In genomic region chr17:52233176-52233575, GRCh38 we compare ENCODE assay signal across 27 cellular contexts.
"Had no signal": no experiment of that assay in that cellular context is flagged by ENCODE, and none has a peak within 500 bp of the region (broad histone marks: within the 10 kb centered on the region; RNA-seq: fewer than 3 reads in every experiment).

No MANE protein-coding gene starts in this region.

- H3K36me3 Mint-ChIP-seq: activated CD4-positive, alpha-beta memory T cell treated with anti-CD3 and anti-CD28 coated beads for 36 hours; activated naive CD8-positive, alpha-beta T cell; T-cell had no signal

- H3K4me3 Mint-ChIP-seq: activated CD4-positive, alpha-beta memory T cell treated with anti-CD3 and anti-CD28 coated beads for 36 hours; activated CD4-positive, alpha-beta T cell treated with anti-CD3 and anti-CD28 coated beads, Interleukin-2, amount 10 ng/mL, durations not matched to agents 7 days and 5 days; activated naive CD4-positive, alpha-beta T cell treated with anti-CD3 and anti-CD28 coated beads for 36 hours; activated naive CD8-positive, alpha-beta T cell; activated T-helper 17 cell treated with anti-CD3 and anti-CD28 coated beads, Interleukin-2, amount 50 U/mL, for 72 hours; T-cell had no signal

- H3K4me3 ChIP-seq: K562, SK-N-MC had no signal

- ATAC-seq: activated T-helper 17 cell treated with anti-CD3 and anti-CD28 coated beads, Interleukin-2, amount 50 U/mL, for 72 hours; K562; PC-3; T-cell had no signal

- H3K27me3 Mint-ChIP-seq: activated CD4-positive, alpha-beta memory T cell treated with anti-CD3 and anti-CD28 coated beads for 36 hours; activated CD4-positive, alpha-beta T cell treated with anti-CD3 and anti-CD28 coated beads, Interleukin-2, amount 10 ng/mL, durations not matched to agents 7 days and 5 days; activated naive CD8-positive, alpha-beta T cell; activated T-helper 17 cell treated with anti-CD3 and anti-CD28 coated beads, Interleukin-2, amount 50 U/mL, for 72 hours had no signal

- H3K9me3 Mint-ChIP-seq: activated CD4-positive, alpha-beta memory T cell treated with anti-CD3 and anti-CD28 coated beads for 36 hours; activated CD4-positive, alpha-beta T cell treated with anti-CD3 and anti-CD28 coated beads, Interleukin-2, amount 10 ng/mL, durations not matched to agents 7 days and 5 days; activated naive CD4-positive, alpha-beta T cell treated with anti-CD3 and anti-CD28 coated beads for 36 hours; activated T-helper 17 cell treated with anti-CD3 and anti-CD28 coated beads, Interleukin-2, amount 50 U/mL, for 72 hours; T-cell had no signal

- H3K27ac Mint-ChIP-seq: activated CD4-positive, alpha-beta memory T cell treated with anti-CD3 and anti-CD28 coated beads for 36 hours; activated CD4-positive, alpha-beta T cell treated with anti-CD3 and anti-CD28 coated beads, Interleukin-2, amount 10 ng/mL, durations not matched to agents 7 days and 5 days; activated naive CD4-positive, alpha-beta T cell treated with anti-CD3 and anti-CD28 coated beads for 36 hours; activated naive CD8-positive, alpha-beta T cell; activated T-helper 17 cell treated with anti-CD3 and anti-CD28 coated beads, Interleukin-2, amount 50 U/mL, for 72 hours; T-cell had no signal

- H3K4me1 Mint-ChIP-seq: activated CD4-positive, alpha-beta T cell treated with anti-CD3 and anti-CD28 coated beads, Interleukin-2, amount 10 ng/mL, durations not matched to agents 7 days and 5 days; activated T-helper 17 cell treated with anti-CD3 and anti-CD28 coated beads, Interleukin-2, amount 50 U/mL, for 72 hours; T-cell had no signal

- DNase-seq: activated CD4-positive, alpha-beta memory T cell treated with anti-CD3 and anti-CD28 coated beads for 36 hours; activated CD4-positive, alpha-beta T cell treated with anti-CD3 and anti-CD28 coated beads, Interleukin-2, amount 10 ng/mL, durations not matched to agents 7 days and 5 days; activated CD4-positive, CD25-positive, alpha-beta regulatory T cell; activated CD8-positive, alpha-beta memory T cell treated with anti-CD3 and anti-CD28 coated beads for 24 hours; activated gamma-delta T cell; activated naive CD4-positive, alpha-beta T cell treated with anti-CD3 and anti-CD28 coated beads for 36 hours; activated T-cell treated with anti-CD3 and anti-CD28 coated beads for 4 hours; activated T-cell treated with anti-CD3 and anti-CD28 coated beads, Interleukin-2, amount 50 U/mL, for 48 hours; amygdala; central memory CD4-positive, alpha-beta T cell; Karpas-422; MM.1S; NCI-H1105; NCI-H1436; NCI-H1694 treated with DMSO at 0.1 percent for 48 hours; NCI-H2029 treated with DMSO at 0.1 percent for 48 hours; NCI-H345; NCI-H510A; NCI-H69; PC-3; T-cell; T-helper 2 cell; T1000 had no signal

- H3K27ac ChIP-seq: SK-N-MC had no signal
